In the genomic region with DNA sequence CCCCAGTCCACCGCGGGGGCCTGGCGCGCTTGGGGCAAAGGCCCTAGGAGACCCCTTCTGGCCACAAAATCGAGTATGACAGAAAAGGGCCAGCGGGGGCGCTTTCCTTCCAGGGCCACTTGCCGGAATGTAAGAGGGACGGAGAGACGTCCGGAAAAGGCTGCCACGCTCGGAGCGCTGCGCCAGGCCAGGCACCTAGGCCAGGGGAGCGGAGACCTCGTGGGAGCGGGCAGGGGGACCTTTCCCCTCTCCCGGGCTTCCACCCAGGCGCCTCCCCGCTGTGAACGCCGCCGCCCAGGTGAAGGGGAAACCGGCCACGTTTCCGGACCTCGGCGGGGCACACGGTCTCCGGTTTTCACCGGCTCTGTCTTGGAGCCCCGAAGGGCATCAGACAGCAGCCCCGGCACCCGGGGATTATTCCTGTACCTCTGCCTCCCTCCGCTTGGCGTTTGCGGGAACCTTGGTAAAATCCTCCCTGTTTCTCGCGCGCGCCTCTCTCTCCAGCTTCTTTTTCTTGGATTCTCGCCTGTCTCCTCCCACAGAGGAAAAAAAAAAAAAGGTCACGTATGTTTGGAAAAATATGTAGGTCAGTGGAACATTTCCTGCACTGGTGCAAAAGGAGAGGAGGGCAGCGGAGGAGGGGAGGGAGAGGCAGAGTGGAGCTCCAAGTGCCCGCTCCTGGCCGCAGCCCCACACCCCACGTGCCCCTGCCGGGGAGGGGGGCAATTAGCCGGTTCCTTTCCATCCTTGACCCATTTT, we compare ENCODE assay signal across 8 cellular contexts. TPM values are rescaled to one million over a fixed set of nuclear protein-coding genes. Genes with fewer than 3 reads are reported as not detected.
DNase-seq lines count a peak whose midpoint lies in the region; ATAC-seq and TF ChIP-seq lines count a peak whose summit lies in the region.

No MANE protein-coding gene starts in this region.

- H3K4me3 Mint-ChIP-seq in activated CD4-positive, alpha-beta memory T cell treated with anti-CD3 and anti-CD28 coated beads for 36 hours: peak overlapping the region; percentile 61
- H3K4me3 Mint-ChIP-seq in type B pancreatic cell: peak overlapping the region; percentile 91

- no peaks in the 10 kb centered on the region for H3K9me3 ChIP-seq in mononuclear cell (ENCODE audit: low read depth, low read length)

- H3K27me3 Mint-ChIP-seq in activated CD4-positive, alpha-beta memory T cell treated with anti-CD3 and anti-CD28 coated beads for 36 hours: peaks cover 38% of the 10 kb centered on the region
- peaks cover 62% of the 10 kb centered on the region for H3K27me3 Mint-ChIP-seq in type B pancreatic cell

- no peak overlapping the region for H3K27ac Mint-ChIP-seq in activated CD4-positive, alpha-beta memory T cell treated with anti-CD3 and anti-CD28 coated beads for 36 hours
- peak overlapping the region; percentile 96 for H3K27ac Mint-ChIP-seq in type B pancreatic cell

- TF ChIP-seq CTCF in epithelial cell of proximal tubule (conservative IDR thresholded peaks at IDR 0.05; ENCODE audit: low read depth, low read length) (peak; percentile 46), type B pancreatic cell (conservative IDR thresholded peaks at IDR 0.05) (peak; percentile 60)

- DNase-seq in NCI-H82 (lab: John Stamatoyannopoulos, UW): peak; percentile 5
- no peak for DNase-seq in NCI-H82 treated with DMSO at 0.1 percent for 48 hours (lab: John Stamatoyannopoulos, UW; ENCODE audit: unreplicated experiment)
- DNase-seq in activated CD4-positive, alpha-beta memory T cell treated with anti-CD3 and anti-CD28 coated beads for 36 hours: peak; percentile 21
- DNase-seq in epithelial cell of proximal tubule (ENCODE audit: low read depth): no peak
- DNase-seq in type B pancreatic cell (ENCODE audit: extremely low spot score, unreplicated experiment): peak; percentile 74

- POLR2A ChIA-PET in activated CD4-positive, alpha-beta memory T cell treated with anti-CD3 and anti-CD28 coated beads for 36 hours (lab: Charles Lee): no interaction called here

- peaks cover 56% of the 10 kb centered on the region for H3K27me3 ChIP-seq in mononuclear cell (ENCODE audit: insufficient read depth, low read length)

- H3K4me1 Mint-ChIP-seq in activated CD4-positive, alpha-beta memory T cell treated with anti-CD3 and anti-CD28 coated beads for 36 hours (ENCODE audit: low read depth): peaks cover 13% of the 10 kb centered on the region
- peaks cover 9% of the 10 kb centered on the region for H3K4me1 Mint-ChIP-seq in type B pancreatic cell (ENCODE audit: unreplicated experiment)

- H3K36me3 Mint-ChIP-seq in activated CD4-positive, alpha-beta memory T cell treated with anti-CD3 and anti-CD28 coated beads for 36 hours: no peaks in the 10 kb centered on the region
- no peaks in the 10 kb centered on the region for H3K36me3 Mint-ChIP-seq in type B pancreatic cell

- H3K4me3 ChIP-seq in epithelial cell of proximal tubule (ENCODE audit: low read depth, low read length) (peak overlapping the region; percentile 69), mononuclear cell (ENCODE audit: low read length) (peak overlapping the region; percentile 8)

- ATAC-seq in HG03469 (IDR thresholded peaks at IDR 0.05; ENCODE audit: unreplicated experiment): no peak
- no peak for ATAC-seq in HG03175 (IDR thresholded peaks at IDR 0.05; ENCODE audit: unreplicated experiment)

- H3K4me1 ChIP-seq in mononuclear cell (ENCODE audit: insufficient read depth, low read length): no peaks in the 10 kb centered on the region

- intact Hi-C loops in activated CD4-positive, alpha-beta memory T cell treated with anti-CD3 and anti-CD28 coated beads for 36 hours (cut with micrococcal nuclease): loop anchor here (10.0 kb wide), 3 partner anchors 64 to 234 kb away; no protein-coding TSS in a partner anchor

- CTCF ChIA-PET in activated CD4-positive, alpha-beta memory T cell treated with anti-CD3 and anti-CD28 coated beads for 36 hours (lab: Charles Lee): interaction anchor here (0.9 to 1.2 kb wide), 2 partner anchors 176 to 209 kb away, joined by 3 to 4 read pairs; no protein-coding TSS in a partner anchor

- H3K9me3 Mint-ChIP-seq in activated CD4-positive, alpha-beta memory T cell treated with anti-CD3 and anti-CD28 coated beads for 36 hours: no peaks in the 10 kb centered on the region
- H3K9me3 Mint-ChIP-seq in type B pancreatic cell: no peaks in the 10 kb centered on the region

RNA-seq across cellular contexts. Expression of a gene that starts 1.2 kb away (rescaled TPM):
- 1 to 10 TPM; 1.4 to 2.3 TPM for total RNA-seq in activated CD4-positive, alpha-beta memory T cell treated with anti-CD3 and anti-CD28 coated beads for 36 hours
- total RNA-seq in epithelial cell of proximal tubule: 11.0 and 11.5 TPM in 2 replicates
- 2.4 TPM for total RNA-seq in mononuclear cell
- 10.7 and 25.7 TPM in 2 replicates for total RNA-seq in type B pancreatic cell (ENCODE audit: low replicate concordance)

Comparison
In these comparisons a context has a peak if more than half of its experiments do, and no peak if none do; other contexts are left out.
1. DNase-seq: peak in NCI-H82 (single experiment), activated CD4-positive, alpha-beta memory T cell treated with anti-CD3 and anti-CD28 coated beads for 36 hours (single experiment) and type B pancreatic cell (single experiment); none in NCI-H82 treated with DMSO at 0.1 percent for 48 hours (single experiment) and epithelial cell of proximal tubule (single experiment).